Comparison of ENCODE assay signal across 13 cellular contexts in the genomic region with DNA sequence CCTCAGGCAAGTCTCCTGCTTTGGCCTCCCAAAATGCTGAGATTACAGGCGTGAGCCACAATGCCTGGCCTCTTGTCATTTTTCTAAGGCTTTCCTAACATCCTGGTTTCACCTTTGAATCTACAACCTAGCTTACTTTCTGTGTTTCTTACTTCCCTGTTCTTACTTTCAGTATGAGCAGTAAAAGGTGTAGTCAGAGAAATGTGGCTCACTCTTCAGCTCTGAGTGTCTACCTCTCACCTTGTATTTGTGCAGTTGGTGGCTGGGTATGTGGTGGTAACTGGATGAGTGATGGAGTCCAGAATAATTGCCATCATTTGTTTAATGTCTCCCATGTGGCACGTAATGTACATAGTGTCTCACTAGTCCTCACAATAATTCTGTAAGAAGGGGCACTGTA. TPM values are rescaled to one million over a fixed set of nuclear protein-coding genes. Genes with fewer than 3 reads are reported as not detected.
A peak's percentile ranks its signal among the peaks of the same experiment; 100 is the strongest.
DNase-seq lines count a peak whose midpoint lies in the region; ATAC-seq and TF ChIP-seq lines count a peak whose summit lies in the region.
"Had no signal": no experiment of that assay in that cellular context is flagged by ENCODE, and none has a peak within 500 bp of the region (broad histone marks: within the 10 kb centered on the region; RNA-seq: fewer than 3 reads in every experiment).

No MANE protein-coding gene starts in this region.

- H3K4me1 ChIP-seq in tibial nerve, result peaks cover 0 to 11% (median 2%) of the 10 kb centered on the region in 4 donors
- H3K4me1 ChIP-seq in esophagus squamous epithelium, result no peaks in the 10 kb centered on the region

- WGBS in tibial nerve, 2 donors, result 42 to 50% methylated on average over 2 of the region's 2 CpGs
- WGBS in esophagus squamous epithelium, 2 donors, result 44 to 57% methylated on average over 2 of the region's 2 CpGs

- peaks cover 17 to 50% of the 10 kb centered on the region in 2 donors for H3K4me1 Mint-ChIP-seq in natural killer cell treated with Interleukin-12 subunit alpha and Interleukin-12 subunit beta and Interleukin-15 and Interleukin-18, amount 100 ng/mL, for 72 hours (ENCODE audit: low read depth in 2 of 2)
- H3K4me1 Mint-ChIP-seq in natural killer cell (no peaks in the 10 kb centered on the region), HFFc6 (ENCODE audit: low read depth) (no peaks in the 10 kb centered on the region)

- no peaks in the 10 kb centered on the region for H3K36me3 ChIP-seq in tibial nerve
- no peaks in the 10 kb centered on the region for H3K36me3 ChIP-seq in esophagus squamous epithelium
- H3K36me3 ChIP-seq: WERI-Rb-1 had no signal

- H3K9me3 ChIP-seq in tibial nerve (no peaks in the 10 kb centered on the region), esophagus squamous epithelium (no peaks in the 10 kb centered on the region)

- H3K4me3 Mint-ChIP-seq in natural killer cell treated with Interleukin-12 subunit alpha and Interleukin-12 subunit beta and Interleukin-15 and Interleukin-18, amount 100 ng/mL, for 72 hours, result peak overlapping the region; percentile 66
- H3K4me3 Mint-ChIP-seq in natural killer cell (no peak overlapping the region), HFFc6 (no peak overlapping the region)
- H3K4me3 Mint-ChIP-seq: CD4-positive, alpha-beta memory T cell had no signal

- no peaks in the 10 kb centered on the region for H3K9me3 Mint-ChIP-seq in natural killer cell treated with Interleukin-12 subunit alpha and Interleukin-12 subunit beta and Interleukin-15 and Interleukin-18, amount 100 ng/mL, for 72 hours
- H3K9me3 Mint-ChIP-seq in natural killer cell, result no peaks in the 10 kb centered on the region
- H3K9me3 Mint-ChIP-seq in HFFc6, result no peaks in the 10 kb centered on the region
- H3K9me3 Mint-ChIP-seq: CD4-positive, alpha-beta memory T cell had no signal

- intact Hi-C loops in natural killer cell (cut with micrococcal nuclease), result no loop called here
- intact Hi-C loops in esophagus squamous epithelium (cut with DNase I), result no loop called here

- no peak for TF ChIP-seq CTCF in natural killer cell (IDR thresholded peaks at IDR 0.05)
- TF ChIP-seq CTCF in NB4 (IDR thresholded peaks at IDR 0.05; ENCODE audit: low read depth, low read length), result no peak
- no peak for TF ChIP-seq CTCF in tibial nerve (IDR thresholded peaks at IDR 0.05)
- TF ChIP-seq CTCF in esophagus squamous epithelium (IDR thresholded peaks at IDR 0.05), result no peak
- TF ChIP-seq CTCF in HFFc6 (IDR thresholded peaks at IDR 0.05), result no peak

- H3K27ac ChIP-seq in tibial nerve, result peak overlapping the region in 3 of 4 donors; percentile 57 to 85 (median 62)
- no peak overlapping the region for H3K27ac ChIP-seq in esophagus squamous epithelium
- H3K27ac ChIP-seq: WERI-Rb-1 had no signal

- no peaks in the 10 kb centered on the region for H3K27me3 ChIP-seq in tibial nerve
- H3K27me3 ChIP-seq in esophagus squamous epithelium, result peaks cover 0 to 23% (median 0%) of the 10 kb centered on the region in 4 donors

- peaks cover 4% of the 10 kb centered on the region for H3K36me3 Mint-ChIP-seq in natural killer cell treated with Interleukin-12 subunit alpha and Interleukin-12 subunit beta and Interleukin-15 and Interleukin-18, amount 100 ng/mL, for 72 hours
- H3K36me3 Mint-ChIP-seq in natural killer cell, result no peaks in the 10 kb centered on the region
- no peaks in the 10 kb centered on the region for H3K36me3 Mint-ChIP-seq in HFFc6 (ENCODE audit: low read depth)
- H3K36me3 Mint-ChIP-seq: CD4-positive, alpha-beta memory T cell had no signal

- peak overlapping the region; percentile 49 to 72 for H3K27ac Mint-ChIP-seq in natural killer cell treated with Interleukin-12 subunit alpha and Interleukin-12 subunit beta and Interleukin-15 and Interleukin-18, amount 100 ng/mL, for 72 hours
- H3K27ac Mint-ChIP-seq in natural killer cell (no peak overlapping the region), HFFc6 (no peak overlapping the region)
- H3K27ac Mint-ChIP-seq: CD4-positive, alpha-beta memory T cell had no signal

- no peak for TF ChIP-seq EP300 in tibial nerve (IDR thresholded peaks at IDR 0.05)

- no peak for TF ChIP-seq POLR2A in NB4 (IDR thresholded peaks at IDR 0.05; ENCODE audit: extremely low read depth, insufficient read length)
- TF ChIP-seq POLR2A in tibial nerve (IDR thresholded peaks at IDR 0.05), result no peak
- no peak for TF ChIP-seq POLR2A in esophagus squamous epithelium (IDR thresholded peaks at IDR 0.05)

- H3K27me3 Mint-ChIP-seq in natural killer cell treated with Interleukin-12 subunit alpha and Interleukin-12 subunit beta and Interleukin-15 and Interleukin-18, amount 100 ng/mL, for 72 hours, result peaks cover 11 to 19% of the 10 kb centered on the region in 2 donors
- H3K27me3 Mint-ChIP-seq in natural killer cell (ENCODE audit: low read depth in 2 of 2) (peaks cover 22 to 23% of the 10 kb centered on the region in 2 donors), HFFc6 (ENCODE audit: insufficient read depth) (peaks cover 27% of the 10 kb centered on the region)

- no peak for DNase-seq in natural killer cell treated with Interleukin-12 subunit alpha and Interleukin-12 subunit beta and Interleukin-15 and Interleukin-18, amount 100 ng/mL, for 72 hours (ENCODE audit: low spot score)
- no peak for DNase-seq in natural killer cell
- DNase-seq in NB4 (ENCODE audit: low read depth), result peak; percentile 22
- DNase-seq in tibial nerve (ENCODE audit: low spot score in 2 of 2), result no peak
- no peak for DNase-seq in esophagus squamous epithelium (lab: John Stamatoyannopoulos, UW)
- DNase-seq in HFFc6, result no peak
- no peak for DNase-seq in DMS 273 treated with DMSO at 0.1 percent for 48 hours (lab: John Stamatoyannopoulos, UW)
- DNase-seq: CD4-positive, alpha-beta memory T cell; WERI-Rb-1 had no signal

- peak; percentile 75 to 84 for ATAC-seq in natural killer cell treated with Interleukin-12 subunit alpha and Interleukin-12 subunit beta and Interleukin-15 and Interleukin-18, amount 100 ng/mL, for 72 hours
- ATAC-seq in natural killer cell (no peak), HG02759 (IDR thresholded peaks at IDR 0.05; ENCODE audit: unreplicated experiment) (peak; percentile 95)
- ATAC-seq: K562 had no signal

- H3K4me3 ChIP-seq in NB4 (ENCODE audit: low read depth, low read length) (no peak overlapping the region), tibial nerve (peak overlapping the region in 2 of 4 donors; percentile 11 to 21), esophagus squamous epithelium (no peak overlapping the region)
- H3K4me3 ChIP-seq: K562 had no signal

RNA-seq across cellular contexts. Expression of a gene that starts 19.1 kb away (rescaled TPM):
- 1 to 10 TPM in 1 of 2 donors, not detected in 1; 2.5 TPM for total RNA-seq in natural killer cell treated with Interleukin-12 subunit alpha and Interleukin-12 subunit beta and Interleukin-15 and Interleukin-18, amount 100 ng/mL, for 72 hours
- total RNA-seq in natural killer cell, result not detected
- total RNA-seq in tibial nerve, result not detected
- total RNA-seq in esophagus squamous epithelium, result under 1 TPM in 1 of 4 donors, not detected in 3; 0.26 TPM
- not detected for total RNA-seq in HFFc6 (2021; fragmentation: NEBNext Ultra II Directional; extraction: Animal tissue kit (Norgen Biotek cat#: 25700))
- total RNA-seq: CD4-positive, alpha-beta memory T cell; lower leg skin had no signal

RNA-seq across cellular contexts. Expression of a gene that starts 19.5 kb away (rescaled TPM):
- total RNA-seq in natural killer cell treated with Interleukin-12 subunit alpha and Interleukin-12 subunit beta and Interleukin-15 and Interleukin-18, amount 100 ng/mL, for 72 hours, result 1 to 10 TPM in 1 of 2 donors, not detected in 1; 5.4 TPM
- total RNA-seq in natural killer cell (not detected), tibial nerve (10 to 100 TPM in 3 of 4 donors, 1 to 10 TPM in 1; 2.9 to 44.4 (median 20.6) TPM), esophagus squamous epithelium (1 to 10 TPM in 2 of 4 donors, under 1 TPM in 2; 0.85 to 2.7 (median 1.7) TPM)
- total RNA-seq in HFFc6 (2021; fragmentation: NEBNext Ultra II Directional; extraction: Animal tissue kit (Norgen Biotek cat#: 25700)), result not detected
- total RNA-seq: CD4-positive, alpha-beta memory T cell; dermis microvascular lymphatic vessel endothelial cell had no signal

RNA-seq across cellular contexts. Expression of a gene that starts 31.7 kb away (rescaled TPM):
- total RNA-seq in natural killer cell treated with Interleukin-12 subunit alpha and Interleukin-12 subunit beta and Interleukin-15 and Interleukin-18, amount 100 ng/mL, for 72 hours, result 100 to 1,000 TPM in 1 of 2 donors, 1 to 10 TPM in 1; 2.0 to 117 TPM
- total RNA-seq in natural killer cell (not detected), tibial nerve (1 to 10 TPM in 2 of 4 donors, not detected in 2; 1.2 to 2.8 TPM), esophagus squamous epithelium (1 to 10 TPM in 1 of 4 donors, under 1 TPM in 3; 0.35 to 8.9 (median 0.55) TPM)
- total RNA-seq in HFFc6 (2021; fragmentation: NEBNext Ultra II Directional; extraction: Animal tissue kit (Norgen Biotek cat#: 25700)), result not detected

RNA-seq across cellular contexts. Expression of a gene that starts 47.7 kb away (rescaled TPM):
- 1 to 10 TPM in 1 of 2 donors, under 1 TPM in 1; 0.57 to 8.6 TPM for total RNA-seq in natural killer cell treated with Interleukin-12 subunit alpha and Interleukin-12 subunit beta and Interleukin-15 and Interleukin-18, amount 100 ng/mL, for 72 hours
- not detected for total RNA-seq in natural killer cell
- 1 to 10 TPM in 1 of 4 donors, under 1 TPM in 2, not detected in 1; 0.20 to 2.7 (median 0.84) TPM for total RNA-seq in tibial nerve
- total RNA-seq in esophagus squamous epithelium, result 1 to 10 TPM in 1 of 4 donors, under 1 TPM in 2, not detected in 1; 0.11 to 5.6 (median 0.19) TPM
- not detected for total RNA-seq in HFFc6 (2021; fragmentation: NEBNext Ultra II Directional; extraction: Animal tissue kit (Norgen Biotek cat#: 25700))
- total RNA-seq: dermis microvascular lymphatic vessel endothelial cell, K562 had no signal

Comparison
In these comparisons a context has a peak if more than half of its experiments do, and no peak if none do; other contexts are left out.
1. ATAC-seq: peak in natural killer cell treated with Interleukin-12 subunit alpha and Interleukin-12 subunit beta and Interleukin-15 and Interleukin-18, amount 100 ng/mL, for 72 hours (2 of 2) and HG02759 (single experiment); none in natural killer cell (0 of 3).
2. H3K27ac Mint-ChIP-seq: peak in natural killer cell treated with Interleukin-12 subunit alpha and Interleukin-12 subunit beta and Interleukin-15 and Interleukin-18, amount 100 ng/mL, for 72 hours (2 of 2); none in natural killer cell (0 of 2) and HFFc6 (single experiment).
3. H3K27ac ChIP-seq: peak in tibial nerve (3 of 4); none in esophagus squamous epithelium (0 of 4).